ENCODE assay signal across 9 cellular contexts in genomic region chr3:99878005-99878404, GRCh38.
DNase-seq lines count a peak whose midpoint lies in the region; ATAC-seq, FAIRE-seq and TF ChIP-seq lines count a peak whose summit lies in the region.
"Had no signal": no experiment of that assay in that cellular context is flagged by ENCODE, and none has a peak within 500 bp of the region (broad histone marks: within the 10 kb centered on the region; RNA-seq: fewer than 3 reads in every experiment).

No MANE protein-coding gene starts in this region.

- FAIRE-seq in islet of Langerhans (lab: Jason Lieb, UNC) = peak; percentile 75

- TF ChIP-seq CTCF in NB4 (IDR thresholded peaks at IDR 0.05; ENCODE audit: low read depth, low read length) = no peak
- no peak for TF ChIP-seq CTCF in WERI-Rb-1 (IDR thresholded peaks at IDR 0.05; ENCODE audit: low read depth, low read length)

- DNase-seq in CD1c-positive myeloid dendritic cell (ENCODE audit: extremely low spot score) = peak; percentile 75
- peak; percentile 40 for DNase-seq in NB4 (ENCODE audit: low read depth)
- DNase-seq in mesenteric fat pad (ENCODE audit: low spot score) = no peak
- no peak for DNase-seq in WERI-Rb-1
- DNase-seq in GM19240 (ENCODE audit: insufficient read length, low spot score) = no peak
- DNase-seq in activated CD4-positive, alpha-beta T cell treated with anti-CD3 and anti-CD28 coated beads, Interleukin-2, amount 50 U/mL, for 48 hours = no peak
- DNase-seq: naive B cell had no signal

- TF ChIP-seq POLR2A in NB4 (IDR thresholded peaks at IDR 0.05; ENCODE audit: extremely low read depth, insufficient read length) = no peak

- H3K36me3 ChIP-seq in WERI-Rb-1 = peaks cover 26% of the 10 kb centered on the region

- H3K27me3 ChIP-seq in WERI-Rb-1 (ENCODE audit: insufficient read depth, low read depth, severe bottlenecking) = no peaks in the 10 kb centered on the region

- peak; percentile 69 for ATAC-seq in GM21786 (IDR thresholded peaks at IDR 0.05; ENCODE audit: unreplicated experiment)

- no peak overlapping the region for H3K4me3 ChIP-seq in NB4 (ENCODE audit: low read depth, low read length)
- no peak overlapping the region for H3K4me3 ChIP-seq in WERI-Rb-1 (ENCODE audit: low read depth, low read length)

- no peak overlapping the region for H3K27ac ChIP-seq in WERI-Rb-1

- H3K9me3 ChIP-seq in WERI-Rb-1 (ENCODE audit: severe bottlenecking) = no peaks in the 10 kb centered on the region

Comparison
In these comparisons a context has a peak if more than half of its experiments do, and no peak if none do; other contexts are left out.
1. DNase-seq: peak in CD1c-positive myeloid dendritic cell (single experiment) and NB4 (single experiment); none in mesenteric fat pad (single experiment), WERI-Rb-1 (single experiment), GM19240 (single experiment) and activated CD4-positive, alpha-beta T cell treated with anti-CD3 and anti-CD28 coated beads, Interleukin-2, amount 50 U/mL, for 48 hours (0 of 2).